Comparison of ENCODE assay signal across 17 cellular contexts in genomic region chr17:69637399-69638165, GRCh38.
DNase-seq lines count a peak whose midpoint lies in the region; ATAC-seq and TF ChIP-seq lines count a peak whose summit lies in the region.
"Had no signal": no experiment of that assay in that cellular context is flagged by ENCODE, and none has a peak within 500 bp of the region (broad histone marks: within the 10 kb centered on the region; RNA-seq: fewer than 3 reads in every experiment).

No MANE protein-coding gene starts in this region.

- POLR2A ChIA-PET in CD4-positive, alpha-beta T cell (lab: Charles Lee) = no interaction called here

- no peaks in the 10 kb centered on the region for H3K9me3 Mint-ChIP-seq in CD4-positive, alpha-beta T cell
- H3K9me3 Mint-ChIP-seq: activated naive CD4-positive, alpha-beta T cell treated with anti-CD3 and anti-CD28 coated beads, Interleukin-2, amount 10 ng/mL, durations not matched to agents 7 days and 5 days; central memory CD8-positive, alpha-beta T cell; nephron progenitor cell had no signal

- H3K27ac Mint-ChIP-seq in CD4-positive, alpha-beta T cell = no peak overlapping the region
- H3K27ac Mint-ChIP-seq: activated naive CD4-positive, alpha-beta T cell treated with anti-CD3 and anti-CD28 coated beads, Interleukin-2, amount 10 ng/mL, durations not matched to agents 7 days and 5 days; nephron progenitor cell had no signal

- H3K36me3 Mint-ChIP-seq in CD4-positive, alpha-beta T cell (ENCODE audit: low read depth) = no peaks in the 10 kb centered on the region
- H3K36me3 Mint-ChIP-seq: activated naive CD4-positive, alpha-beta T cell treated with anti-CD3 and anti-CD28 coated beads, Interleukin-2, amount 10 ng/mL, durations not matched to agents 7 days and 5 days had no signal

- H2AFZ ChIP-seq in fibroblast of lung (ENCODE audit: low read length) (peak overlapping the region; percentile 35), neuron (ENCODE audit: low read depth, low read length) (peak overlapping the region; percentile 73)

- CTCF ChIA-PET in CD4-positive, alpha-beta T cell (lab: Charles Lee) = no interaction called here

- no peaks in the 10 kb centered on the region for H3K4me1 Mint-ChIP-seq in CD4-positive, alpha-beta T cell (ENCODE audit: low read depth)
- H3K4me1 Mint-ChIP-seq: activated naive CD4-positive, alpha-beta T cell treated with anti-CD3 and anti-CD28 coated beads, Interleukin-2, amount 10 ng/mL, durations not matched to agents 7 days and 5 days; central memory CD8-positive, alpha-beta T cell; nephron progenitor cell had no signal

- H3K9ac ChIP-seq in fibroblast of lung (ENCODE audit: insufficient read depth, low read length) = no peak overlapping the region

- no peak overlapping the region for H3K4me2 ChIP-seq in fibroblast of lung (ENCODE audit: extremely low read depth, insufficient read depth, low read length)

- ATAC-seq in GM19023 (IDR thresholded peaks at IDR 0.05; ENCODE audit: unreplicated experiment) (no peak), GM21825 (IDR thresholded peaks at IDR 0.05; ENCODE audit: unreplicated experiment) (no peak)
- no peak for ATAC-seq in CD4-positive, alpha-beta T cell (ENCODE audit: poor library complexity)
- ATAC-seq: sciatic nerve; stimulated activated naive CD8-positive, alpha-beta T cell treated with anti-CD3 and anti-CD28 coated beads, Interleukin-15, Interleukin-2, amounts not matched to agents 100 U/mL and 50 U/mL, for 24 hours had no signal

- intact Hi-C loops in CD4-positive, alpha-beta T cell (cut with DNase I, micrococcal nuclease) = no loop called here

- TF ChIP-seq CTCF in AG10803 (conservative IDR thresholded peaks at IDR 0.05; ENCODE audit: low read length) (no peak), fibroblast of lung (conservative IDR thresholded peaks at IDR 0.05 in 1 of 2, IDR thresholded peaks at IDR 0.05 in 1 of 2; ENCODE audit: low read depth in 1 of 2, low read length in 2 of 2) (no peak)
- TF ChIP-seq CTCF in CD4-positive, alpha-beta T cell (IDR thresholded peaks at IDR 0.05) = no peak

- no peaks in the 10 kb centered on the region for H3K36me3 ChIP-seq in fibroblast of lung (ENCODE audit: control insufficient read depth, insufficient read depth, low read length)
- H3K36me3 ChIP-seq in neuron (ENCODE audit: insufficient read depth, low read length) = no peaks in the 10 kb centered on the region
- H3K36me3 ChIP-seq: BE2C, left ventricle myocardium inferior, vagina had no signal

- no peaks in the 10 kb centered on the region for H3K79me2 ChIP-seq in fibroblast of lung (ENCODE audit: control insufficient read depth, insufficient read depth, low read length)

- H3K4me1 ChIP-seq in fibroblast of lung (ENCODE audit: control insufficient read depth, extremely low read depth, insufficient read depth, low read length) = no peaks in the 10 kb centered on the region
- peaks cover 10% of the 10 kb centered on the region for H3K4me1 ChIP-seq in neuron (ENCODE audit: insufficient read depth, low read length)
- H3K4me1 ChIP-seq: BE2C, left ventricle myocardium inferior, vagina had no signal

- no peaks in the 10 kb centered on the region for H4K20me1 ChIP-seq in fibroblast of lung (ENCODE audit: control insufficient read depth, extremely low read depth, insufficient read depth, low read length)

- H3K4me3 ChIP-seq in AG10803 (ENCODE audit: low read length) (no peak overlapping the region), fibroblast of lung (replicated peaks in 1 of 4; ENCODE audit: control extremely low read depth in 1 of 4, insufficient read depth in 1 of 4, low read depth in 3 of 4, low read length in 4 of 4) (no peak overlapping the region), neuron (ENCODE audit: low read length) (no peak overlapping the region)
- H3K4me3 ChIP-seq: left ventricle myocardium inferior, vagina had no signal

- H3K27me3 ChIP-seq in fibroblast of lung (ENCODE audit: control insufficient read depth, insufficient read depth, low read length) = no peaks in the 10 kb centered on the region
- no peaks in the 10 kb centered on the region for H3K27me3 ChIP-seq in neuron (ENCODE audit: insufficient read depth, low read length)
- no peaks in the 10 kb centered on the region for H3K27me3 ChIP-seq in CD4-positive, alpha-beta T cell (ENCODE audit: control insufficient read depth, insufficient read depth, low read length)
- H3K27me3 ChIP-seq: BE2C, vagina had no signal

- H3K27ac ChIP-seq in fibroblast of lung (ENCODE audit: insufficient read depth, low read length) = no peak overlapping the region
- no peak overlapping the region for H3K27ac ChIP-seq in CD4-positive, alpha-beta T cell (ENCODE audit: low read depth, low read length)
- H3K27ac ChIP-seq: left ventricle myocardium inferior, vagina had no signal

- peak; percentile 83 for DNase-seq in AG10803 (ENCODE audit: low read depth)
- peak; percentile 96 for DNase-seq in LHCN-M2 (ENCODE audit: low read depth)
- DNase-seq in fibroblast of lung (ENCODE audit: low read depth in 2 of 2) = peak; percentile 47 to 87
- DNase-seq in NCI-H524 treated with DMSO at 0.1 percent for 48 hours (lab: John Stamatoyannopoulos, UW) = no peak
- DNase-seq in CD4-positive, alpha-beta T cell = no peak
- DNase-seq: activated naive CD4-positive, alpha-beta T cell treated with anti-CD3 and anti-CD28 coated beads, Interleukin-2, amount 10 ng/mL, durations not matched to agents 7 days and 5 days; BE2C; left ventricle myocardium inferior; NCI-H1694 treated with DMSO at 0.1 percent for 48 hours; nephron progenitor cell; stimulated activated naive CD8-positive, alpha-beta T cell treated with anti-CD3 and anti-CD28 coated beads, Interleukin-15, Interleukin-2, amounts not matched to agents 100 U/mL and 50 U/mL, for 24 hours had no signal

- no peaks in the 10 kb centered on the region for H3K27me3 Mint-ChIP-seq in CD4-positive, alpha-beta T cell
- H3K27me3 Mint-ChIP-seq: central memory CD8-positive, alpha-beta T cell had no signal

- H3K9me3 ChIP-seq in fibroblast of lung (ENCODE audit: control insufficient read depth, insufficient read depth, low read depth, low read length) (no peaks in the 10 kb centered on the region), neuron (ENCODE audit: low read length) (no peaks in the 10 kb centered on the region)
- no peaks in the 10 kb centered on the region for H3K9me3 ChIP-seq in CD4-positive, alpha-beta T cell (ENCODE audit: control insufficient read depth, low read length)
- H3K9me3 ChIP-seq: BE2C, left ventricle myocardium inferior, vagina had no signal

- no peak overlapping the region for H3K4me3 Mint-ChIP-seq in CD4-positive, alpha-beta T cell
- H3K4me3 Mint-ChIP-seq: activated naive CD4-positive, alpha-beta T cell treated with anti-CD3 and anti-CD28 coated beads, Interleukin-2, amount 10 ng/mL, durations not matched to agents 7 days and 5 days; central memory CD8-positive, alpha-beta T cell; nephron progenitor cell had no signal

Comparison
In these comparisons a context has a peak if more than half of its experiments do, and no peak if none do; other contexts are left out.
1. DNase-seq: peak in AG10803 (single experiment), LHCN-M2 (single experiment) and fibroblast of lung (2 of 2); none in NCI-H524 treated with DMSO at 0.1 percent for 48 hours (single experiment) and CD4-positive, alpha-beta T cell (0 of 10).